Comparison of ENCODE assay signal across 8 cellular contexts in genomic region chr11:33692013-33692504, GRCh38. TPM values are rescaled to one million over a fixed set of nuclear protein-coding genes. Genes with fewer than 3 reads are reported as not detected.
DNase-seq lines count a peak whose midpoint lies in the region; ATAC-seq and TF ChIP-seq lines count a peak whose summit lies in the region.

No MANE protein-coding gene starts in this region.

- peak; percentile 39 to 69 (median 55) for ATAC-seq in heart left ventricle
- no peak for ATAC-seq in activated T-cell treated with anti-CD3 and anti-CD28 coated beads, Interleukin-2, amount 50 U/mL, for 72 hours (replicated peaks in 1 of 2)
- ATAC-seq in GM21367 (IDR thresholded peaks at IDR 0.05; ENCODE audit: unreplicated experiment), result no peak

- no peaks in the 10 kb centered on the region for H3K36me3 Mint-ChIP-seq in activated T-cell treated with anti-CD3 and anti-CD28 coated beads, Interleukin-2, amount 50 U/mL, for 72 hours (ENCODE audit: insufficient read depth in 2 of 2)

- peak; percentile 72 for DNase-seq in HK-2 (ENCODE audit: unreplicated experiment)
- peak in 4 of 5 donors; percentile 51 to 83 (median 67) for DNase-seq in heart left ventricle
- peak; percentile 95 for DNase-seq in pulmonary artery endothelial cell (ENCODE audit: low read depth, low spot score)
- no peak for DNase-seq in activated T-cell treated with anti-CD3 and anti-CD28 coated beads, Interleukin-2, amount 50 U/mL, for 72 hours
- DNase-seq in SIG-M5 treated with dmso at 0.1 percent for 504 hours (lab: John Stamatoyannopoulos, UW; ENCODE audit: unreplicated experiment), result no peak
- no peak for DNase-seq in NCI-H2227 treated with DMSO at 0.1 percent for 48 hours (lab: John Stamatoyannopoulos, UW)

- peaks cover 15 to 82% (median 59%) of the 10 kb centered on the region in 12 donors for H3K4me1 ChIP-seq in heart left ventricle

- 11 to 21% (median 16%) methylated on average over 9 of the region's 9 CpGs for WGBS in heart left ventricle, 4 donors

- TF ChIP-seq POLR2A in heart left ventricle (IDR thresholded peaks at IDR 0.05), result peak in 1 of 2 donors; percentile 9

- H3K27me3 ChIP-seq in heart left ventricle, result no peaks in the 10 kb centered on the region

- H3K36me3 ChIP-seq in heart left ventricle, result no peaks in the 10 kb centered on the region

- intact Hi-C loops in heart left ventricle (cut with DNase I), result loop anchor here in 4 of 10 donors (5.0 to 10.0 kb wide), 5 partner anchors 50 to 530 kb away; partner anchors contain the start of genes HIPK3 (in 2 of the 4) and CSTF3 (in 1 of the 4)

- H3K9me3 ChIP-seq in heart left ventricle, result peaks cover 0 to 6% (median 0%) of the 10 kb centered on the region in 12 donors

- H3K27ac ChIP-seq in heart left ventricle, result peak overlapping the region; percentile 73 to 97 (median 86)

- H3K4me3 ChIP-seq in WI38 (ENCODE audit: low read depth, low read length), result peak overlapping the region; percentile 44
- peak overlapping the region in 5 of 12 donors; percentile 2 to 28 (median 21) for H3K4me3 ChIP-seq in heart left ventricle

- peaks cover 29% of the 10 kb centered on the region for H3K4me1 Mint-ChIP-seq in activated T-cell treated with anti-CD3 and anti-CD28 coated beads, Interleukin-2, amount 50 U/mL, for 72 hours (ENCODE audit: low read depth)

- no peaks in the 10 kb centered on the region for H3K9me3 Mint-ChIP-seq in activated T-cell treated with anti-CD3 and anti-CD28 coated beads, Interleukin-2, amount 50 U/mL, for 72 hours

- no peak overlapping the region for H3K4me3 Mint-ChIP-seq in activated T-cell treated with anti-CD3 and anti-CD28 coated beads, Interleukin-2, amount 50 U/mL, for 72 hours

- H3K27ac Mint-ChIP-seq in activated T-cell treated with anti-CD3 and anti-CD28 coated beads, Interleukin-2, amount 50 U/mL, for 72 hours, result no peak overlapping the region

- H3K27me3 Mint-ChIP-seq in activated T-cell treated with anti-CD3 and anti-CD28 coated beads, Interleukin-2, amount 50 U/mL, for 72 hours (ENCODE audit: low read depth), result peaks cover 13% of the 10 kb centered on the region

- TF ChIP-seq CTCF in WI38 (IDR thresholded peaks at IDR 0.05; ENCODE audit: low read depth, low read length) (no peak), heart left ventricle (IDR thresholded peaks at IDR 0.05) (no peak)

RNA-seq across cellular contexts. Expression of gene C11orf91, which starts 8.6 kb away (rescaled TPM):
- under 1 TPM in 4 of 9 donors, not detected in 5; 0.56 to 1.00 (median 0.70) TPM for total RNA-seq in heart left ventricle
- polyA plus RNA-seq in heart left ventricle, result not detected
- total RNA-seq in pulmonary artery endothelial cell, result 0.13 TPM in 1 of 2 replicates, not detected in the other
- total RNA-seq in activated T-cell treated with anti-CD3 and anti-CD28 coated beads, Interleukin-2, amount 50 U/mL, for 72 hours, result not detected

RNA-seq across cellular contexts. Expression of gene CD59, which starts 44.2 kb away (rescaled TPM):
- total RNA-seq in heart left ventricle (1,000 to 10,000 TPM in 3 of 9 donors, 100 to 1,000 TPM in 6; 588 to 1,434 (median 930) TPM), pulmonary artery endothelial cell (1,424 and 1,905 TPM in 2 replicates)
- polyA plus RNA-seq in heart left ventricle, result 1,000 to 10,000 TPM in 1 of 2 donors, 100 to 1,000 TPM in 1; 133 to 1,175 TPM
- 10 to 100 TPM; 10.0 to 35.5 TPM for total RNA-seq in activated T-cell treated with anti-CD3 and anti-CD28 coated beads, Interleukin-2, amount 50 U/mL, for 72 hours

Comparison
In these comparisons a context has a peak if more than half of its experiments do, and no peak if none do; other contexts are left out.
1. DNase-seq: peak in HK-2 (single experiment), heart left ventricle (4 of 5) and pulmonary artery endothelial cell (single experiment); none in activated T-cell treated with anti-CD3 and anti-CD28 coated beads, Interleukin-2, amount 50 U/mL, for 72 hours (0 of 2), SIG-M5 treated with dmso at 0.1 percent for 504 hours (single experiment) and NCI-H2227 treated with DMSO at 0.1 percent for 48 hours (single experiment).
2. ATAC-seq: peak in heart left ventricle (4 of 4); none in activated T-cell treated with anti-CD3 and anti-CD28 coated beads, Interleukin-2, amount 50 U/mL, for 72 hours (0 of 2) and GM21367 (single experiment).
3. RNA of gene CD59, which starts 44.2 kb away (total RNA-seq): 1,424 to 1,905 TPM in pulmonary artery endothelial cell and 588 to 1,434 TPM in heart left ventricle; 10.0 to 35.5 TPM in activated T-cell treated with anti-CD3 and anti-CD28 coated beads, Interleukin-2, amount 50 U/mL, for 72 hours; every median in the first group is over 10 times any median in the second.